Comparison of ENCODE assay signal across 8 cellular contexts in the genomic region with DNA sequence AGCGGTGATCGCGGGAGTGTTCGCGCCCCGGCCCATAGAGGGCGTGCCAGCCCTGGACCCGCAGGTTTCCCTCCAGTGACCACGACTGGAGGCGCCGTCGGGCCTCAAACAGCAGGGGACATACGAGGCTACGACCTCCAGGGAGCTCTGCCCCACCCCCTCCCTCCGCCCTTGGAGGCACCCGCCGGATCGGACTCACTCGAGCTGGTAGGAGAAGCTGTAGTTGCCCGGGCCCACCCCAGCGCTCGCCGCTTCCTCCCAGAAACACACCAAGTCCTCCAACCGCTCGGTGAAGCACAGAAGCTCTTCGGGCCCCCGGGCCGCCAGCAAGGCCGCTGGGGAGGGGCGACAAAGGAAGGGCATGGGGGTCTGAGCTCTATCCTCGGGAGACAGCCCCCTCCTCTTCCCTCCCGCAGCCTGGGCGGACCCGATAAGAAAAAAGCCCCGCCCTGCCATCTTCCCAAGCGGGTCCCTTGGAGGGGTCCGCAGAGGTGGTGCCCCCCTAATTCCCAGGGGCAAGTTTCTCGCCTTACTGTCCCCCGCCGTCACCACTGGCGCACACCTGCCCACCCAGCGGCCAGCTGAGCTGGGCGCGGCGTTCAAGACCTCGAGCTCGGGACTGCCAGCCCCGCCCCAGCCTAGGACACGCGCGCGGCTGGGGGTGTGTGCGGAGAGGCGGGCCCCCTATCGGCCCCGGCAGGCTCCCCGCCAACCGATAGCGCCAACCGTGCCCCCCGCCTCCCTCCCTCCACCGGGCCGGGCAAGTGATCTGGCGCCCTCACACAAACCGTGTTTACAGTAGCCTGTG. TPM values are rescaled to one million over a fixed set of nuclear protein-coding genes. Genes with fewer than 3 reads are reported as not detected.
DNase-seq lines count a peak whose midpoint lies in the region; ATAC-seq and TF ChIP-seq lines count a peak whose summit lies in the region.

No MANE protein-coding gene starts in this region.

- TF ChIP-seq CTCF in HFFc6 (IDR thresholded peaks at IDR 0.05), result peak; percentile 79
- TF ChIP-seq CTCF in RWPE1 (conservative IDR thresholded peaks at IDR 0.05; ENCODE audit: low read depth), result peak; percentile 70

- peaks cover 44 to 79% (median 66%) of the 10 kb centered on the region in 10 experiments for H3K4me1 ChIP-seq in BLaER1 treated with 17β-estradiol and CSF1 and Interleukin-3, amounts not matched to agents 10 nM and 100 nM

- no peaks in the 10 kb centered on the region for H3K9me3 ChIP-seq in BLaER1 treated with 17β-estradiol and CSF1 and Interleukin-3, amounts not matched to agents 10 nM and 100 nM (replicated peaks in 1 of 11)

- peaks cover 0 to 8% (median 0%) of the 10 kb centered on the region in 11 experiments; a peak in 4 of 22 replicates for H4K20me1 ChIP-seq in BLaER1 treated with 17β-estradiol and CSF1 and Interleukin-3, amounts not matched to agents 10 nM and 100 nM

- H3K9ac ChIP-seq in BLaER1 treated with 17β-estradiol and CSF1 and Interleukin-3, amounts not matched to agents 10 nM and 100 nM, result peak overlapping the region; percentile 56 to 80 (median 77)

- H3K4me1 Mint-ChIP-seq in HFFc6 (ENCODE audit: low read depth), result peaks cover 34% of the 10 kb centered on the region

- no peak for ATAC-seq in HG03045 (IDR thresholded peaks at IDR 0.05; ENCODE audit: unreplicated experiment)
- no peak for ATAC-seq in GM21381 (IDR thresholded peaks at IDR 0.05; ENCODE audit: unreplicated experiment)

- DNase-seq in HFFc6 (peak; percentile 15), RWPE1 (ENCODE audit: low spot score) (no peak), astrocyte of the hippocampus (ENCODE audit: low read depth, low spot score) (peak; percentile 28), iPS-NIHi7 (ENCODE audit: extremely low spot score) (peak; percentile 62)
- peak; percentile 39 to 54 for DNase-seq in stimulated activated CD4-positive, alpha-beta T cell treated with anti-CD3 and anti-CD28 coated beads, Interleukin-2, amount 100 ng/mL, for 48 hours

- peak overlapping the region; percentile 90 for H3K4me3 Mint-ChIP-seq in HFFc6

- peaks cover 0 to 14% (median 0%) of the 10 kb centered on the region in 11 experiments; a peak in 2 of 22 replicates for H3K36me3 ChIP-seq in BLaER1 treated with 17β-estradiol and CSF1 and Interleukin-3, amounts not matched to agents 10 nM and 100 nM

- peak overlapping the region; percentile 13 to 70 (median 63); a peak in 20 of 22 replicates for H3K27ac ChIP-seq in BLaER1 treated with 17β-estradiol and CSF1 and Interleukin-3, amounts not matched to agents 10 nM and 100 nM
- peak overlapping the region; percentile 56 for H3K27ac ChIP-seq in RWPE1

- no peaks in the 10 kb centered on the region for H3K27me3 Mint-ChIP-seq in HFFc6 (ENCODE audit: insufficient read depth)

- peak overlapping the region; percentile 86 to 100 (median 98) for H3K4me2 ChIP-seq in BLaER1 treated with 17β-estradiol and CSF1 and Interleukin-3, amounts not matched to agents 10 nM and 100 nM

- H3K4me3 ChIP-seq in BLaER1 treated with 17β-estradiol and CSF1 and Interleukin-3, amounts not matched to agents 10 nM and 100 nM, result peak overlapping the region; percentile 57 to 77 (median 66)

- peaks cover 0 to 16% (median 8%) of the 10 kb centered on the region in 11 experiments; a peak in 11 of 22 replicates for H3K27me3 ChIP-seq in BLaER1 treated with 17β-estradiol and CSF1 and Interleukin-3, amounts not matched to agents 10 nM and 100 nM

- H3K9me3 Mint-ChIP-seq in HFFc6, result no peaks in the 10 kb centered on the region

- POLR2A ChIA-PET in RWPE1 (lab: Yijun Ruan, JAX; ENCODE audit: low non-redundant PET), result interaction anchor here (0.6 to 2.1 kb wide), 2 partner anchors 37 to 99 kb away, joined by 10 read pairs; no protein-coding TSS in a partner anchor

- CTCF ChIA-PET in RWPE1 (lab: Yijun Ruan, JAX), result interaction anchor here (0.5 to 1.8 kb wide), 15 partner anchors 14 to 316 kb away, joined by 3 to 11 read pairs (median 4); partner anchors contain the start of gene ELAVL3

- H3K36me3 Mint-ChIP-seq in HFFc6 (ENCODE audit: low read depth), result no peaks in the 10 kb centered on the region

- H3K27ac Mint-ChIP-seq in HFFc6, result peak overlapping the region; percentile 69

RNA-seq across cellular contexts. Expression of gene EPOR, which starts 1.0 kb away (rescaled TPM):
- total RNA-seq in HFFc6 (2021; fragmentation: NEBNext Ultra II Directional; extraction: Animal tissue kit (Norgen Biotek cat#: 25700)), result 1 to 10 TPM; 6.1 to 8.3 (median 7.1) TPM

RNA-seq across cellular contexts. Expression of gene SWSAP1, which starts 8.6 kb away (rescaled TPM):
- 1 to 10 TPM; 1.2 to 2.2 (median 1.6) TPM for total RNA-seq in HFFc6 (2021; fragmentation: NEBNext Ultra II Directional; extraction: Animal tissue kit (Norgen Biotek cat#: 25700))

RNA-seq across cellular contexts. Expression of gene PLPPR2, which starts 27.9 kb away (rescaled TPM):
- 10 to 100 TPM; 52.4 to 82.2 (median 59.7) TPM for total RNA-seq in HFFc6 (2021; fragmentation: NEBNext Ultra II Directional; extraction: Animal tissue kit (Norgen Biotek cat#: 25700))

RNA-seq across cellular contexts. Expression of gene RGL3, which starts 36.0 kb away (rescaled TPM):
- total RNA-seq in HFFc6 (2021; fragmentation: NEBNext Ultra II Directional; extraction: Animal tissue kit (Norgen Biotek cat#: 25700)), result 10 to 100 TPM in 1 of 6 experiments, 1 to 10 TPM in 5; 7.3 to 11.7 (median 8.9) TPM

RNA-seq across cellular contexts. Expression of gene CCDC159, which starts 36.8 kb away (rescaled TPM):
- total RNA-seq in HFFc6 (2021; fragmentation: NEBNext Ultra II Directional; extraction: Animal tissue kit (Norgen Biotek cat#: 25700)), result 10 to 100 TPM in 4 of 6 experiments, 1 to 10 TPM in 2; 7.7 to 11.8 (median 10.4) TPM
